Comparison of ENCODE assay signal across 8 cellular contexts in the genomic region with DNA sequence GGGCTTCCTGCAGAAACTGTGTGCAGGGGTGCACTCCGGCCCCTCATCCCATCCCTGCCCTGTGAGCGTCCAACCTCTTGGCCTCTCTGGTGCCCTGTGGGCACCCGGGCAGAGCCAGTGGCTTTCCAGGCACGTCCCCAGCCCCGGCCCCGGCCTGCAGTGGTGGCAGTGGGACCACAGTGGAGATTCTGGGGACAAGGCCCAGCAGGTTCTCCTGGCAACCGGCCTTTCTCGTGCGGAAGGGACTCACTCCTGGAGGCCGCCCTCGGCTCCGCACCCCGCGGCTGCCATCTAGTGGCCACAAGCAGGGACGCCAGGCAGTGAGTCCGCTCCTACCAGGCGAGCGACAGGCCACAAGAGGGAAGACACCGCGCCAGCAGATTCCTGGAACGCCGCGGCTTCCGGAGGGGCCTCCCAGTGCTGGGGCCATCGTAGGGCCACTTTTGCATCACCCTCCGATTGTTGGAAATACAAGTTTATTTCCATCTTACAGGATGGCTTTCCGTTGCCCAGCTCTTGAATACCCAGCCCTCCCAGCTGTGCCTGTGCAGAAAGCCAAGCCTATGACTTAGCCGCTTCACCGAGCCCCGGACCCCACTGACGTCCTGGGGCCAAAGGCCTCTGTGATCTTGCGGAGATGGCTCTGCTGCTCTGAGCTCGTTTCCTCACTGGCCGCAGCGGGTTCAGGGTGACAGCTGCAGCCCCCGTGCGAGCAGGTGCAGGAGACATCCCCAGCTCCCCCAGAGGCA.
DNase-seq lines count a peak whose midpoint lies in the region; ATAC-seq lines count a peak whose summit lies in the region.

No MANE protein-coding gene starts in this region.

- DNase-seq in AML-193 (lab: John Stamatoyannopoulos, UW) (peak; percentile 1 to 33), HAP-1 (ENCODE audit: low spot score in 2 of 2) (peak; percentile 41 to 83), NCI-H460 (ENCODE audit: extremely low read depth, low read depth) (peak; percentile 46), cerebellum (ENCODE audit: low spot score) (peak; percentile 85), left kidney (ENCODE audit: low read depth, low spot score) (peak; percentile 90)
- DNase-seq in activated CD4-positive, alpha-beta T cell treated with anti-CD3 and anti-CD28 coated beads for 36 hours = peak; percentile 84
- peak; percentile 7 for DNase-seq in stimulated activated CD4-positive, alpha-beta T cell treated with anti-CD3 and anti-CD28 coated beads, Interleukin-2, amount 100 ng/mL, for 4 hours (ENCODE audit: low read depth)

- H3K4me1 ChIP-seq in HAP-1 = no peaks in the 10 kb centered on the region

- intact Hi-C loops in activated CD4-positive, alpha-beta T cell treated with anti-CD3 and anti-CD28 coated beads for 36 hours (cut with DNase I, micrococcal nuclease) = loop anchor here (1.0 kb wide), 1 partner anchor 288 kb away; no protein-coding TSS in a partner anchor

- peaks cover 2% of the 10 kb centered on the region for H3K27me3 Mint-ChIP-seq in activated CD4-positive, alpha-beta T cell treated with anti-CD3 and anti-CD28 coated beads for 36 hours

- no peak overlapping the region for H3K27ac Mint-ChIP-seq in activated CD4-positive, alpha-beta T cell treated with anti-CD3 and anti-CD28 coated beads for 36 hours

- in situ Hi-C loops in HAP-1 (cut with MboI; ENCODE audit: low sequenced_read_pairs) = no loop called here

- no peaks in the 10 kb centered on the region for H3K36me3 Mint-ChIP-seq in activated CD4-positive, alpha-beta T cell treated with anti-CD3 and anti-CD28 coated beads for 36 hours (ENCODE audit: low read depth)

- CTCF ChIA-PET in activated CD4-positive, alpha-beta T cell treated with anti-CD3 and anti-CD28 coated beads for 36 hours (lab: Charles Lee) = interaction anchor here (0.6 to 1.2 kb wide), 5 partner anchors 13 to 1595 kb away, joined by 3 to 5 read pairs (median 3); no protein-coding TSS in a partner anchor

- peak; percentile 91 for ATAC-seq in activated CD4-positive, alpha-beta T cell treated with anti-CD3 and anti-CD28 coated beads for 36 hours
- ATAC-seq in HG03280 (IDR thresholded peaks at IDR 0.05; ENCODE audit: unreplicated experiment) = no peak

- H3K36me3 ChIP-seq in HAP-1 (replicated peaks) = no peaks in the 10 kb centered on the region

- peaks cover 8% of the 10 kb centered on the region for H3K9me3 Mint-ChIP-seq in activated CD4-positive, alpha-beta T cell treated with anti-CD3 and anti-CD28 coated beads for 36 hours (ENCODE audit: low read depth)

- no peak overlapping the region for H3K4me3 Mint-ChIP-seq in activated CD4-positive, alpha-beta T cell treated with anti-CD3 and anti-CD28 coated beads for 36 hours

- no peaks in the 10 kb centered on the region for H3K4me1 Mint-ChIP-seq in activated CD4-positive, alpha-beta T cell treated with anti-CD3 and anti-CD28 coated beads for 36 hours

- POLR2A ChIA-PET in activated CD4-positive, alpha-beta T cell treated with anti-CD3 and anti-CD28 coated beads for 36 hours (lab: Charles Lee) = no interaction called here

- peaks cover 8% of the 10 kb centered on the region for H3K9me3 ChIP-seq in HAP-1

- no peaks in the 10 kb centered on the region for H3K27me3 ChIP-seq in HAP-1 (ENCODE audit: low read depth)

- H3K4me3 ChIP-seq in HAP-1 = no peak overlapping the region

Comparison
In these comparisons a context has a peak if more than half of its experiments do, and no peak if none do; other contexts are left out.
1. DNase-seq: peak in every context shown above with its lines; median percentile 90 in left kidney; 85 in cerebellum; 84 in activated CD4-positive, alpha-beta T cell treated with anti-CD3 and anti-CD28 coated beads for 36 hours; 62 in HAP-1; 46 in NCI-H460; 17 in AML-193; 7 in stimulated activated CD4-positive, alpha-beta T cell treated with anti-CD3 and anti-CD28 coated beads, Interleukin-2, amount 100 ng/mL, for 4 hours.